In genomic region chr2:180707867-180708205, GRCh38 we compare ENCODE assay signal across 10 cellular contexts.
DNase-seq lines count a peak whose midpoint lies in the region; ATAC-seq, FAIRE-seq and TF ChIP-seq lines count a peak whose summit lies in the region.
"Had no signal": no experiment of that assay in that cellular context is flagged by ENCODE, and none has a peak within 500 bp of the region (broad histone marks: within the 10 kb centered on the region; RNA-seq: fewer than 3 reads in every experiment).

No MANE protein-coding gene starts in this region.

- BruUV-seq in IMR-90 (replicated peaks; lab: Mats Ljungman, UMichigan), result no TSS peak

- no peak overlapping the region for H3K4me2 ChIP-seq in IMR-90 (ENCODE audit: low read depth, low read length)

- H3K9me3 Mint-ChIP-seq in activated CD8-positive, alpha-beta T cell treated with anti-CD3 and anti-CD28 coated beads, Interleukin-2, amount 10 ng/mL, durations not matched to agents 7 days and 5 days (ENCODE audit: insufficient read depth), result no peaks in the 10 kb centered on the region

- H2AFZ ChIP-seq in IMR-90 (replicated peaks; ENCODE audit: low read length, poor library complexity), result no peak overlapping the region

- no peaks in the 10 kb centered on the region for H4K20me1 ChIP-seq in IMR-90 (ENCODE audit: insufficient read depth, low read length)

- no peak overlapping the region for H2AK9ac ChIP-seq in IMR-90 (replicated peaks; ENCODE audit: low read depth, low read length, poor library complexity)

- POLR2A ChIA-PET in IMR-90 (lab: Charles Lee; ENCODE audit: unreplicated experiment), result no interaction called here
- POLR2A ChIA-PET in activated CD8-positive, alpha-beta T cell treated with anti-CD3 and anti-CD28 coated beads, Interleukin-2, amount 10 ng/mL, durations not matched to agents 7 days and 5 days (lab: Charles Lee), result no interaction called here

- no peaks in the 10 kb centered on the region for H3K79me1 ChIP-seq in IMR-90 (ENCODE audit: low read depth in 1 of 2, low read length in 2 of 2)

- H3K27ac ChIP-seq in IMR-90 (ENCODE audit: insufficient read depth, low read length), result no peak overlapping the region
- H3K27ac ChIP-seq: SJSA1 had no signal

- H3K36me3 Mint-ChIP-seq in activated CD8-positive, alpha-beta T cell treated with anti-CD3 and anti-CD28 coated beads, Interleukin-2, amount 10 ng/mL, durations not matched to agents 7 days and 5 days (ENCODE audit: low read depth), result no peaks in the 10 kb centered on the region

- no peaks in the 10 kb centered on the region for H3K27me3 ChIP-seq in IMR-90 (ENCODE audit: control insufficient read depth, insufficient read depth, low read length)
- H3K27me3 ChIP-seq: SJSA1 had no signal

- peak; percentile 48; the same call in 1 of the 2 replicates for ATAC-seq in IMR-90 (ENCODE audit: low read depth)
- ATAC-seq in activated CD8-positive, alpha-beta T cell treated with anti-CD3 and anti-CD28 coated beads, Interleukin-2, amount 10 ng/mL, durations not matched to agents 7 days and 5 days, result no peak

- no peak overlapping the region for H2BK20ac ChIP-seq in IMR-90 (ENCODE audit: low read depth, low read length)

- DNase-seq in AG08396 (ENCODE audit: low spot score) (peak; percentile 61), IMR-90 (peak; percentile 92), RCC 7860 (ENCODE audit: low spot score) (peak; percentile 89), foreskin fibroblast (peak; percentile 95 to 97), islet precursor cell (no peak), posterior vena cava (ENCODE audit: low spot score) (no peak)
- DNase-seq in activated CD8-positive, alpha-beta T cell treated with anti-CD3 and anti-CD28 coated beads, Interleukin-2, amount 10 ng/mL, durations not matched to agents 7 days and 5 days, result no peak
- no peak for DNase-seq in stimulated activated CD8-positive, alpha-beta memory T cell treated with anti-CD3 and anti-CD28 coated beads, Interleukin-4, amount 100 ng/mL, for 48 hours
- DNase-seq: GDM1 had no signal

- H4K91ac ChIP-seq in IMR-90 (ENCODE audit: insufficient read depth, low read depth, low read length), result no peak overlapping the region

- H3K27ac Mint-ChIP-seq in activated CD8-positive, alpha-beta T cell treated with anti-CD3 and anti-CD28 coated beads, Interleukin-2, amount 10 ng/mL, durations not matched to agents 7 days and 5 days, result no peak overlapping the region

- no peak overlapping the region for H4K5ac ChIP-seq in IMR-90 (ENCODE audit: low read depth, low read length)

- H2AK5ac ChIP-seq in IMR-90 (ENCODE audit: low read depth, low read length), result no peak overlapping the region

- TF ChIP-seq POLR2A in IMR-90 (IDR thresholded peaks at IDR 0.05; ENCODE audit: low read depth, low read length), result no peak

- no peak overlapping the region for H2BK15ac ChIP-seq in IMR-90 (ENCODE audit: low read depth, low read length)

- dilution Hi-C loops in IMR-90 (cut with HindIII; ENCODE audit: low sequenced_read_pairs, unreplicated experiment), result no loop called here

- no peak overlapping the region for H3K4ac ChIP-seq in IMR-90 (ENCODE audit: low read depth, low read length)

- H3K18ac ChIP-seq in IMR-90 (ENCODE audit: low read depth, low read length), result no peak overlapping the region

- H3K9me1 ChIP-seq in IMR-90 (ENCODE audit: insufficient read depth, low read length), result no peaks in the 10 kb centered on the region

- H3K4me3 ChIP-seq in IMR-90 (ENCODE audit: insufficient read depth, low read depth, low read length), result no peak overlapping the region
- no peak overlapping the region for H3K4me3 ChIP-seq in foreskin fibroblast (ENCODE audit: low read depth in 1 of 2, low read length in 2 of 2)
- H3K4me3 ChIP-seq: SJSA1 had no signal

- in situ Hi-C loops in IMR-90 (cut with MboI; ENCODE audit: low sequenced_read_pairs), result no loop called here

- H3K4me1 ChIP-seq in IMR-90 (ENCODE audit: control insufficient read depth, insufficient read depth, low read length), result peaks cover 8% of the 10 kb centered on the region

- H4K8ac ChIP-seq in IMR-90 (ENCODE audit: low read depth in 2 of 2, low read length in 2 of 2), result no peak overlapping the region

- no peak overlapping the region for H2BK5ac ChIP-seq in IMR-90 (ENCODE audit: low read depth, low read length, poor library complexity, severe bottlenecking)

- H3K4me1 Mint-ChIP-seq in activated CD8-positive, alpha-beta T cell treated with anti-CD3 and anti-CD28 coated beads, Interleukin-2, amount 10 ng/mL, durations not matched to agents 7 days and 5 days (ENCODE audit: low read depth), result no peaks in the 10 kb centered on the region

- no peak overlapping the region for H2BK120ac ChIP-seq in IMR-90 (ENCODE audit: low read depth, low read length)

- intact Hi-C loops in IMR-90 (cut with micrococcal nuclease) (no loop called here), posterior vena cava (cut with DNase I) (no loop called here)

- H3K4me3 Mint-ChIP-seq in activated CD8-positive, alpha-beta T cell treated with anti-CD3 and anti-CD28 coated beads, Interleukin-2, amount 10 ng/mL, durations not matched to agents 7 days and 5 days, result no peak overlapping the region

- no peaks in the 10 kb centered on the region for H3K36me3 ChIP-seq in IMR-90 (ENCODE audit: control insufficient read depth, insufficient read depth, low read length)
- H3K36me3 ChIP-seq: SJSA1 had no signal

- no peak for TF ChIP-seq RAD21 in IMR-90 (IDR thresholded peaks at IDR 0.05; ENCODE audit: low read length)

- TF ChIP-seq CTCF in IMR-90 (conservative IDR thresholded peaks at IDR 0.05; ENCODE audit: low read depth, low read length), result no peak
- no peak for TF ChIP-seq CTCF in foreskin fibroblast (IDR thresholded peaks at IDR 0.05; ENCODE audit: low read depth, low read length)

- H3K56ac ChIP-seq in IMR-90 (ENCODE audit: extremely low read depth, insufficient read depth, low read length), result no peak overlapping the region

- H3K14ac ChIP-seq in IMR-90 (replicated peaks; ENCODE audit: low read depth, low read length), result no peak overlapping the region

- CTCF ChIA-PET in IMR-90 (lab: Yijun Ruan, JAX), result interaction anchor here (1.8 kb wide), 1 partner anchor 15 kb away, joined by 7 read pairs; no protein-coding TSS in a partner anchor
- CTCF ChIA-PET in activated CD8-positive, alpha-beta T cell treated with anti-CD3 and anti-CD28 coated beads, Interleukin-2, amount 10 ng/mL, durations not matched to agents 7 days and 5 days (lab: Charles Lee), result no interaction called here

- H3K27me3 Mint-ChIP-seq in activated CD8-positive, alpha-beta T cell treated with anti-CD3 and anti-CD28 coated beads, Interleukin-2, amount 10 ng/mL, durations not matched to agents 7 days and 5 days (ENCODE audit: low read depth), result no peaks in the 10 kb centered on the region

- peak; percentile 95 for FAIRE-seq in RCC 7860 (lab: Jason Lieb, UNC)

- no peak overlapping the region for H3K9ac ChIP-seq in IMR-90 (ENCODE audit: low read depth, low read length)

- no peak overlapping the region for H3K23ac ChIP-seq in IMR-90 (ENCODE audit: low read depth, low read length)

- H3K9me3 ChIP-seq in IMR-90 (ENCODE audit: control insufficient read depth, insufficient read depth, low read length), result no peaks in the 10 kb centered on the region

TF ChIP-seq in IMR-90, 13 proteins besides CTCF, POLR2A, EP300 and RAD21:
- TF ChIP-seq CEBPB (IDR thresholded peaks at IDR 0.05; ENCODE audit: low read depth, low read length), result peak; percentile 91
- TF ChIP-seq MAFK (IDR thresholded peaks at IDR 0.05; ENCODE audit: low read depth, low read length), result no peak
- TF ChIP-seq FOS (IDR thresholded peaks at IDR 0.05; ENCODE audit: low read depth, low read length), result peak; percentile 51; the same call in 1 of the 2 replicates
- peak; percentile 84 for TF ChIP-seq USF2 (IDR thresholded peaks at IDR 0.05; ENCODE audit: low read depth, low read length)
- peak; percentile 42; the same call in 1 of the 2 replicates for TF ChIP-seq BHLHE40 (IDR thresholded peaks at IDR 0.05; ENCODE audit: low read depth, low read length)

Comparison
In these comparisons a context has a peak if more than half of its experiments do, and no peak if none do; other contexts are left out.
1. DNase-seq: peak in AG08396 (single experiment), IMR-90 (single experiment), RCC 7860 (single experiment) and foreskin fibroblast (2 of 2); none in activated CD8-positive, alpha-beta T cell treated with anti-CD3 and anti-CD28 coated beads, Interleukin-2, amount 10 ng/mL, durations not matched to agents 7 days and 5 days (single experiment), islet precursor cell (single experiment), posterior vena cava (single experiment) and stimulated activated CD8-positive, alpha-beta memory T cell treated with anti-CD3 and anti-CD28 coated beads, Interleukin-4, amount 100 ng/mL, for 48 hours (single experiment).